Comparison of ENCODE assay signal across 31 cellular contexts in the genomic region with DNA sequence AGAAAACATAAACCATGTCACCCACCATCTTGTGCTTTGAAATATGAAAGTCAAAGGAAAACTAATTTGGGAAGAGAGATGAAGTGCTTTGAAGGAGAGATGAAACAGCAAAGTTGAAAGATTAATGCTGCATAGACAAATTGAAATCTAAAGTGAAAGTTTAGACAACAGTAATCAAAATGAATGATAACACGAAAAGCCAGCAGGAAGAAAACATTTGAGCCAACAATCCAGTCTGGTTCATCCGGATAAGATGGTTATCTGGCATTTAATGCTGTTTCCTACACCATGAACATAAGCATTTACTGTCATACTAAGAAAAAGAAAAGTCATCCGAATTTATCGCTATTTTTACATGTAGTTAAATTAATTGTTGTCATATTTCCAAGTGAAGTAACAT. TPM values are rescaled to one million over a fixed set of nuclear protein-coding genes. Genes with fewer than 3 reads are reported as not detected.
"Had no signal": no experiment of that assay in that cellular context is flagged by ENCODE, and none has a peak within 500 bp of the region (broad histone marks: within the 10 kb centered on the region; RNA-seq: fewer than 3 reads in every experiment).

No MANE protein-coding gene starts in this region.

- H3K27me3 ChIP-seq: adrenal gland, Peyer's patch, SJSA1 had no signal

- H3K4me1 Mint-ChIP-seq: activated naive CD8-positive, alpha-beta T cell treated with anti-CD3 and anti-CD28 coated beads, Interleukin-2, amount 10 ng/mL, durations not matched to agents 7 days and 5 days had no signal

- DNase-seq: activated CD4-positive, alpha-beta T cell treated with anti-CD3 and anti-CD28 coated beads for 48 hours; activated CD4-positive, alpha-beta T cell treated with anti-CD3 and anti-CD28 coated beads, Interleukin-2, amount 50 U/mL, for 4 hours; activated CD4-positive, CD25-positive, alpha-beta regulatory T cell treated with anti-CD3 and anti-CD28 coated beads, Interleukin-2, amount 50 U/mL, for 72 hours; activated CD8-positive, alpha-beta memory T cell treated with anti-CD3 and anti-CD28 coated beads, Interleukin-2, amount 50 U/mL, for 48 hours; activated CD8-positive, alpha-beta T cell treated with anti-CD3 and anti-CD28 coated beads, Interleukin-2, amount 10 ng/mL, durations not matched to agents 7 days and 5 days; activated naive CD4-positive, alpha-beta T cell treated with anti-CD3 and anti-CD28 coated beads, Interleukin-2, amount 50 U/mL, for 16 hours; activated naive CD8-positive, alpha-beta T cell treated with anti-CD3 and anti-CD28 coated beads, Interleukin-2, amount 10 ng/mL, durations not matched to agents 7 days and 5 days; activated T-cell treated with anti-CD3 and anti-CD28 coated beads, Interleukin-2, amount 50 U/mL, for 1 hour; adrenal gland; anterior cingulate cortex; NCI-H1092; NCI-H1417; NCI-H1694; NCI-H2029; NCI-H2107; NCI-H2171 treated with DMSO at 0.1 percent for 48 hours; NCI-H226; NCI-H526; NCI-H774; Peyer's patch; SHP77; T-helper 17 cell; T-helper 9 cell had no signal

- H3K4me2 ChIP-seq: KMS-11 had no signal

- H3K36me3 ChIP-seq: adrenal gland, Peyer's patch, SJSA1 had no signal

- H3K4me3 Mint-ChIP-seq: activated CD8-positive, alpha-beta T cell treated with anti-CD3 and anti-CD28 coated beads, Interleukin-2, amount 10 ng/mL, durations not matched to agents 7 days and 5 days; activated naive CD8-positive, alpha-beta T cell treated with anti-CD3 and anti-CD28 coated beads, Interleukin-2, amount 10 ng/mL, durations not matched to agents 7 days and 5 days; IgD-negative memory B cell; T-helper 17 cell; WTC11 had no signal

- H3K4me1 ChIP-seq: Peyer's patch, SJSA1 had no signal

- H3K27ac Mint-ChIP-seq: activated CD8-positive, alpha-beta T cell treated with anti-CD3 and anti-CD28 coated beads, Interleukin-2, amount 10 ng/mL, durations not matched to agents 7 days and 5 days; activated naive CD8-positive, alpha-beta T cell treated with anti-CD3 and anti-CD28 coated beads, Interleukin-2, amount 10 ng/mL, durations not matched to agents 7 days and 5 days; IgD-negative memory B cell; T-helper 17 cell; WTC11 had no signal

- H3K9me3 ChIP-seq: adrenal gland, Peyer's patch, SJSA1 had no signal

- H3K36me3 Mint-ChIP-seq: activated naive CD8-positive, alpha-beta T cell treated with anti-CD3 and anti-CD28 coated beads, Interleukin-2, amount 10 ng/mL, durations not matched to agents 7 days and 5 days had no signal

- H3K4me3 ChIP-seq: adrenal gland, Peyer's patch, SJSA1 had no signal

- H3K9me3 Mint-ChIP-seq: activated naive CD8-positive, alpha-beta T cell treated with anti-CD3 and anti-CD28 coated beads, Interleukin-2, amount 10 ng/mL, durations not matched to agents 7 days and 5 days; IgD-negative memory B cell had no signal

- H3K27ac ChIP-seq: adrenal gland, KMS-11, Peyer's patch, SJSA1 had no signal

- ATAC-seq: activated CD8-positive, alpha-beta T cell treated with anti-CD3 and anti-CD28 coated beads, Interleukin-2, amount 10 ng/mL, durations not matched to agents 7 days and 5 days; T-helper 17 cell; WTC11 had no signal

- H3K9ac ChIP-seq: KMS-11 had no signal

RNA-seq across cellular contexts. Expression of gene HAO1, which starts 0.6 kb away (rescaled TPM):
- total RNA-seq: activated CD8-positive, alpha-beta T cell treated with anti-CD3 and anti-CD28 coated beads, Interleukin-2, amount 10 ng/mL, durations not matched to agents 7 days and 5 days; activated naive CD8-positive, alpha-beta T cell treated with anti-CD3 and anti-CD28 coated beads, Interleukin-2, amount 10 ng/mL, durations not matched to agents 7 days and 5 days; adrenal gland; cardiac septum; MCF 10A; NCI-H460; OCI-LY7; SJSA1; T-helper 17 cell; WTC11 had no signal
- polyA plus RNA-seq: IgD-negative memory B cell had no signal
